ENCODE assay signal across 29 cellular contexts in the genomic region with DNA sequence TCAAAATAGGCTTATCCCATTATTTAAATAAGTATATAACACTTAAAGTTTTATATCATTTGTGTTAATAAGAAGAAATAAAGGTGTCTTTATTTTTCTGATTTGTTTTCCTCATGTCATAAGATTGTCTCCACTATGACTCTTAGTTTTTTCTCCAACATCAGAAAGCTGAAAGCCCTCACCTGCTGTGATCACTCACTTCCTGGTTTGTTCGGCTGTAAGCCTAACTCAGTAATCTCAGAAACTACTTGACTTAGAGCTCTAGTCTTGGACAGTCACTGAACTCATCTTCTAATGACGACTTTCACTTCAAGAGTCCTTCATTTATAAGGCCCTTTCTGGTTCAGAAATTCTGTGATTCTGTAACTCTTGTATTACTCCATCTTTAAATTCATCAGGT.
"Had no signal": no experiment of that assay in that cellular context is flagged by ENCODE, and none has a peak within 500 bp of the region (broad histone marks: within the 10 kb centered on the region; RNA-seq: fewer than 3 reads in every experiment).

No MANE protein-coding gene starts in this region.

- DNase-seq: activated CD4-positive, alpha-beta memory T cell treated with anti-CD3 and anti-CD28 coated beads, Interleukin-2, amount 10 ng/mL, durations not matched to agents 7 days and 5 days; activated CD4-positive, alpha-beta T cell treated with anti-CD3 and anti-CD28 coated beads for 1 hour; activated CD4-positive, alpha-beta T cell treated with anti-CD3 and anti-CD28 coated beads, Interleukin-2, amount 10 ng/mL, durations not matched to agents 7 days and 5 days; activated effector memory CD4-positive, alpha-beta T cell treated with Interleukin-2 at 50 U/mL for 16 hours; activated naive CD4-positive, alpha-beta T cell treated with anti-CD3 and anti-CD28 coated beads for 36 hours; activated naive CD8-positive, alpha-beta T cell treated with anti-CD3 and anti-CD28 coated beads, Interleukin-2, amount 10 ng/mL, durations not matched to agents 7 days and 5 days; cerebellar nuclear complex; colonic mucosa; effector CD8-positive, alpha-beta T cell; gastrocnemius medialis; glutamatergic neuron; left ventricle myocardium inferior; mesendoderm; posterior cingulate gyrus; right lobe of liver; stimulated activated CD4-positive, alpha-beta T cell treated with anti-CD3 and anti-CD28 coated beads, Interleukin-12 subunit alpha, Interleukin-12 subunit beta, amount 100 ng/mL, for 4 hours; stimulated activated CD4-positive, alpha-beta T cell treated with anti-CD3 and anti-CD28 coated beads, Interleukin-4, amount 100 ng/mL, for 24 hours; stimulated activated naive CD8-positive, alpha-beta T cell treated with anti-CD3 and anti-CD28 coated beads, Interleukin-15, amount 100 ng/mL, for 72 hours; substantia nigra; T-helper 2 cell; uterus had no signal

- H3K4me3 ChIP-seq: ascending aorta, cardiac muscle cell, colonic mucosa, gastrocnemius medialis, left ventricle myocardium inferior, lung, right lobe of liver, skin epidermis, uterus had no signal

- H3K4me1 ChIP-seq: ascending aorta, colonic mucosa, gastrocnemius medialis, left ventricle myocardium inferior, right lobe of liver, uterus had no signal

- ATAC-seq: gastrocnemius medialis; natural killer cell treated with Interleukin-12 subunit alpha and Interleukin-12 subunit beta and Interleukin-15 and Interleukin-18, amount 100 ng/mL, for 72 hours; right lobe of liver; stimulated activated memory B cell treated with anti-CD40 and anti-IgM and Interleukin-4, amounts not matched to agents 10 μg/mL and 1 μg/mL and 100 μg/mL, for 72 hours; stimulated activated naive CD8-positive, alpha-beta T cell treated with anti-CD3 and anti-CD28 coated beads, Interleukin-15, amount 100 ng/mL, for 72 hours; WTC11 had no signal

- H3K9me3 ChIP-seq: ascending aorta, colonic mucosa, gastrocnemius medialis, left ventricle myocardium inferior, right lobe of liver, uterus had no signal

- H3K27ac ChIP-seq: ascending aorta, cardiac muscle cell, colonic mucosa, epithelial cell of prostate, gastrocnemius medialis, left ventricle myocardium inferior, right lobe of liver, skin epidermis, uterus had no signal

- H3K27me3 ChIP-seq: ascending aorta, cardiac muscle cell, colonic mucosa, gastrocnemius medialis, right lobe of liver, uterus had no signal

- H3K36me3 ChIP-seq: cardiac muscle cell, colonic mucosa, right lobe of liver, uterus had no signal
